Comparison of ENCODE assay signal across 1 cellular context in the genomic region with DNA sequence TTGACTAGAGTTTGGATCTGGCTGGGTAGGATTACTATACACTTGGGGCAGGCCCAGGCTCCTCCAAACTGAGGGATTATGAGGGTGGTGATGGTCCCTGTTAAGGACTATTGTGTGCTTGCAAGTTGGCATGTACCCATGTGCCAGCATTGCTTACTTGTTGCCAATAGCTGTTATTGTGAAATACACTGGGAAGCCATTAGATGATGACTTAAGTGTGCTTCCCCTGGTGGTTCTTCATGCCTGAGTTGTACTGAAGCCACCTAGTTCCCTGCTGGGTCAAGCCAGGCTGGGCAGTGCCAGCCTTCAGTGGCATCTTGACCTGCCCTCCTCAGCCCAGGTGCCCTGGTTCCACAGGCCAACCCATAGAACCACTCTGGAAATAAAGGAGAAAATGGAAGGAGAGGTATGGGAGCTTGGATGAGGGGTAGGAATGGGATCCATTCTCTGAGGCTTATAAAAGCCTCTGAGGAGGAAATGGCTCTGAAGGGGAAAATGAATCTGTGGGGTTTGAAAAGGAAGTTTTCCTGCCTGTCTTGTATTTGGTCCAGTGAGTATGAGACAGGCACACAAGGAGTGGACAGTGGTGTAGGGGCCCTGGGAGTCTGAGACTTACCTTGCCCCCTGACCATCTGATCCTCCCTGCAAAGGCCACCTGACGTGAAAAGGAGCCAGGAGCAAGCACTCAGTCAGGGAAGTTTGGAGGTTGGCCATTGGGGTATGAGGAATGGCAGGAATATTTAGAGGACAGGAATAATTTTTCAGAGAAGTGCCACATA.
TF ChIP-seq lines count a peak whose summit lies in the region.

No MANE protein-coding gene starts in this region.

TF ChIP-seq in GM12878, 131 proteins besides CTCF, POLR2A, EP300 and RAD21:
- TF ChIP-seq CREB1 (IDR thresholded peaks at IDR 0.05; ENCODE audit: low read depth) (no peak), MXI1 (IDR thresholded peaks at IDR 0.05; ENCODE audit: low read depth, low read length) (no peak)
- TF ChIP-seq, protein P1, sequence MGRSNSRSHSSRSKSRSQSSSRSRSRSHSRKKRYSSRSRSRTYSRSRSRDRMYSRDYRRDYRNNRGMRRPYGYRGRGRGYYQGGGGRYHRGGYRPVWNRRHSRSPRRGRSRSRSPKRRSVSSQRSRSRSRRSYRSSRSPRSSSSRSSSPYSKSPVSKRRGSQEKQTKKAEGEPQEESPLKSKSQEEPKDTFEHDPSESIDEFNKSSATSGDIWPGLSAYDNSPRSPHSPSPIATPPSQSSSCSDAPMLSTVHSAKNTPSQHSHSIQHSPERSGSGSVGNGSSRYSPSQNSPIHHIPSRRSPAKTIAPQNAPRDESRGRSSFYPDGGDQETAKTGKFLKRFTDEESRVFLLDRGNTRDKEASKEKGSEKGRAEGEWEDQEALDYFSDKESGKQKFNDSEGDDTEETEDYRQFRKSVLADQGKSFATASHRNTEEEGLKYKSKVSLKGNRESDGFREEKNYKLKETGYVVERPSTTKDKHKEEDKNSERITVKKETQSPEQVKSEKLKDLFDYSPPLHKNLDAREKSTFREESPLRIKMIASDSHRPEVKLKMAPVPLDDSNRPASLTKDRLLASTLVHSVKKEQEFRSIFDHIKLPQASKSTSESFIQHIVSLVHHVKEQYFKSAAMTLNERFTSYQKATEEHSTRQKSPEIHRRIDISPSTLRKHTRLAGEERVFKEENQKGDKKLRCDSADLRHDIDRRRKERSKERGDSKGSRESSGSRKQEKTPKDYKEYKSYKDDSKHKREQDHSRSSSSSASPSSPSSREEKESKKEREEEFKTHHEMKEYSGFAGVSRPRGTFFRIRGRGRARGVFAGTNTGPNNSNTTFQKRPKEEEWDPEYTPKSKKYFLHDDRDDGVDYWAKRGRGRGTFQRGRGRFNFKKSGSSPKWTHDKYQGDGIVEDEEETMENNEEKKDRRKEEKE (IDR thresholded peaks at IDR 0.05) = no peak
